In genomic region chr3:136929984-136930671, GRCh38 we compare ENCODE assay signal across 8 cellular contexts. TPM values are rescaled to one million over a fixed set of nuclear protein-coding genes. Genes with fewer than 3 reads are reported as not detected.
DNase-seq lines count a peak whose midpoint lies in the region; ATAC-seq, FAIRE-seq and TF ChIP-seq lines count a peak whose summit lies in the region.

No MANE protein-coding gene starts in this region.

- H3K4me2 ChIP-seq in skeletal muscle satellite cell (ENCODE audit: low read length), result peak overlapping the region; percentile 51

- FAIRE-seq in islet of Langerhans (lab: Jason Lieb, UNC), result peak; percentile 36

- peaks cover 9% of the 10 kb centered on the region for H3K36me3 ChIP-seq in skeletal muscle satellite cell (ENCODE audit: insufficient read depth, low read length)

- H3K4me1 ChIP-seq in skeletal muscle satellite cell (ENCODE audit: control insufficient read depth, insufficient read depth, low read length), result peaks cover 11% of the 10 kb centered on the region

- no peaks in the 10 kb centered on the region for H3K9me3 ChIP-seq in skeletal muscle satellite cell (replicated peaks; ENCODE audit: low read length)

- ATAC-seq in HG02973 (IDR thresholded peaks at IDR 0.05; ENCODE audit: unreplicated experiment), result no peak
- ATAC-seq in HG02852 (IDR thresholded peaks at IDR 0.05; ENCODE audit: unreplicated experiment), result no peak

- DNase-seq in HCEC 1CT (peak; percentile 57), cardiac fibroblast (ENCODE audit: low read depth in 2 of 2) (peak; percentile 65 to 68), glomerular visceral epithelial cell (ENCODE audit: extremely low spot score) (no peak)
- DNase-seq in stimulated activated naive CD4-positive, alpha-beta T cell (lab: John Stamatoyannopoulos, UW), result no peak

- no peak for TF ChIP-seq CTCF in cardiac fibroblast (IDR thresholded peaks at IDR 0.05; ENCODE audit: low read depth, low read length)

- H3K4me3 ChIP-seq in cardiac fibroblast (replicated peaks in 1 of 2; ENCODE audit: low read depth in 2 of 2, low read length in 2 of 2) (peak overlapping the region; percentile 14 to 22), skeletal muscle satellite cell (ENCODE audit: low read length) (peak overlapping the region; percentile 20)

- no peaks in the 10 kb centered on the region for H3K27me3 ChIP-seq in skeletal muscle satellite cell (ENCODE audit: control insufficient read depth, insufficient read depth, low read length)

- peak overlapping the region; percentile 43 for H3K9ac ChIP-seq in skeletal muscle satellite cell (ENCODE audit: low read depth, low read length)

RNA-seq across cellular contexts. Expression of gene IL20RB, which starts 27.7 kb away (rescaled TPM):
- 3.5 and 3.8 TPM in 2 replicates for total RNA-seq in skeletal muscle satellite cell (2012; rRNA removed)

Comparison
In these comparisons a context has a peak if more than half of its experiments do, and no peak if none do; other contexts are left out.
1. DNase-seq: peak in HCEC 1CT (single experiment) and cardiac fibroblast (2 of 2); none in glomerular visceral epithelial cell (single experiment) and stimulated activated naive CD4-positive, alpha-beta T cell (0 of 6).